Comparison of ENCODE assay signal across 10 cellular contexts in the genomic region with DNA sequence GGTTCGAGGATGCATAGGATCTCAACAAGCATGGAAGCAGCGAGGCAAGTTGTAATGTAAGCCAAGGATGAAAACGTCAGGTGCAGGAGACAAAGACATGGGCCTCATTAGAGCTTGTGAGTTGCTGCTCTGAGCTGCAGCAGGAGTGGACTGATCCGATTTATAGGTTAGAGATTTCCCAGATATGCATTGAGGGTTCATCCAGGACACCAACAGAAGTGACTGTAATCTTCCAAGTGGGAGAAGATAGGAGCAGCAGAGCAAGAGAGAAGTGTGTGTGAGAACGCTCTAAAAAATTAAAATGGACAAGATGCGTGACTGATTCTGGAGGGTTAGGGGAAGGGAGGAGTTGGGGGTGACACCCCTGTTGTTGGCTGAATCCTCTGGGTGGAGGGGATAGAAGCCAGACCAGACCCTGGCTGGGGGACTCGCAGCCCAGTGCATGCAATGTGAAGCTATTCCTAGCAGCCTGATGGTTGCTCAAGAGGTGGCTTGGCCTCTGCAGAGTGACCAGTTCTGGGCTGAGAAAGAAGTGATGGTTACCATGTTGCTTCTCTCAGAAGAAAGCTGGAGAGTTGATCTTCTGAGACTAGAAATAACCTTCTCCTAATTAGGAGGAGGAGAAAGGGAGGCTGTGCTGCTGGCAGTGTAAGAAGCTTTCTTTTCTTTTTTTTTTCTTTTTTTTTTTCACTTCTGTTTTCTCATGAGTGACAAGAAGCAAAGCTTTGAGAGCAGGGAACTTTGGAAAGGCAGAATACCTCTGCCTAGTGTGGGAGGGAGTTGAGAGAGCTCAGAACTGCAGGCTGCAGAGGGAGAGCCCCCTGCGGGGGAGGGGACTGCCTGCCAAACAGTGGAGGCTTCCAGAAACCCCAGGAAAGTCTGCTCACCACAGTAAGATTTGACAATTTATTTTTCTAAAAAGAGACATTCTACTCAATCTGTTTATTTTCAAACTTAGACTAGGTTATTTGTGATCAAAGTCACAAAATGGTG.
DNase-seq lines count a peak whose midpoint lies in the region; ATAC-seq, FAIRE-seq and TF ChIP-seq lines count a peak whose summit lies in the region.
"Had no signal": no experiment of that assay in that cellular context is flagged by ENCODE, and none has a peak within 500 bp of the region (broad histone marks: within the 10 kb centered on the region; RNA-seq: fewer than 3 reads in every experiment).

No MANE protein-coding gene starts in this region.

- H3K36me3 Mint-ChIP-seq in type B pancreatic cell: no peaks in the 10 kb centered on the region

- no peaks in the 10 kb centered on the region for H3K27me3 Mint-ChIP-seq in type B pancreatic cell

- TF ChIP-seq CTCF in C4-2B (conservative IDR thresholded peaks at IDR 0.05) (no peak), fibroblast of pulmonary artery (IDR thresholded peaks at IDR 0.05; ENCODE audit: low read length, missing control alignments) (no peak), type B pancreatic cell (conservative IDR thresholded peaks at IDR 0.05) (no peak)

- no peak overlapping the region for H3K27ac Mint-ChIP-seq in type B pancreatic cell

- ATAC-seq in GM19043 (IDR thresholded peaks at IDR 0.05; ENCODE audit: low read depth, unreplicated experiment) (peak; percentile 49), HG03558 (IDR thresholded peaks at IDR 0.05; ENCODE audit: extremely low read depth, unreplicated experiment) (peak; percentile 65), GM19035 (IDR thresholded peaks at IDR 0.05; ENCODE audit: unreplicated experiment) (no peak)
- ATAC-seq: mucosa of descending colon had no signal

- H3K4me1 ChIP-seq in small intestine (ENCODE audit: control insufficient read depth in 2 of 2, insufficient read depth in 1 of 2, low read depth in 1 of 2, low read length in 1 of 2): no peaks in the 10 kb centered on the region

- peak; percentile 16 for DNase-seq in fibroblast of pulmonary artery (ENCODE audit: low read depth)
- DNase-seq in type B pancreatic cell (ENCODE audit: extremely low spot score, unreplicated experiment): no peak
- no peak for DNase-seq in small intestine
- DNase-seq in NCI-H446 treated with DMSO at 0.1 percent for 48 hours (lab: John Stamatoyannopoulos, UW): no peak
- DNase-seq: mucosa of descending colon had no signal

- no peak overlapping the region for H3K4me3 ChIP-seq in fibroblast of pulmonary artery (replicated peaks; ENCODE audit: low read depth, low read length)
- H3K4me3 ChIP-seq in small intestine (ENCODE audit: low read depth in 1 of 2, low read length in 2 of 2): no peak overlapping the region
- H3K4me3 ChIP-seq: mucosa of descending colon had no signal

- H3K4me3 Mint-ChIP-seq in type B pancreatic cell: no peak overlapping the region

- H3K9me3 Mint-ChIP-seq in type B pancreatic cell: no peaks in the 10 kb centered on the region

- H3K9me3 ChIP-seq in small intestine (ENCODE audit: control insufficient read depth, low read depth): no peaks in the 10 kb centered on the region
- H3K9me3 ChIP-seq: mucosa of descending colon had no signal

- H3K4me1 Mint-ChIP-seq in type B pancreatic cell (ENCODE audit: unreplicated experiment): peaks cover 32% of the 10 kb centered on the region

- H3K36me3 ChIP-seq in small intestine (ENCODE audit: control insufficient read depth in 2 of 2, insufficient read depth in 2 of 2, low read length in 2 of 2): no peaks in the 10 kb centered on the region

- FAIRE-seq in small intestine (lab: Jason Lieb, UNC): no peak
- FAIRE-seq: TTC549 had no signal

- H3K27ac ChIP-seq in C4-2B (peak overlapping the region; percentile 19; the same call in 1 of the 2 replicates), small intestine (ENCODE audit: low read depth in 1 of 2, low read length in 1 of 2) (no peak overlapping the region)

- H3K27me3 ChIP-seq in small intestine (ENCODE audit: control insufficient read depth in 2 of 2, insufficient read depth in 2 of 2, low read length in 2 of 2): no peaks in the 10 kb centered on the region

- WGBS in small intestine, 3 donors: 81 to 85% (median 83%) methylated on average over 8 of the region's 8 CpGs
